ENCODE assay signal across 6 cellular contexts in the genomic region with DNA sequence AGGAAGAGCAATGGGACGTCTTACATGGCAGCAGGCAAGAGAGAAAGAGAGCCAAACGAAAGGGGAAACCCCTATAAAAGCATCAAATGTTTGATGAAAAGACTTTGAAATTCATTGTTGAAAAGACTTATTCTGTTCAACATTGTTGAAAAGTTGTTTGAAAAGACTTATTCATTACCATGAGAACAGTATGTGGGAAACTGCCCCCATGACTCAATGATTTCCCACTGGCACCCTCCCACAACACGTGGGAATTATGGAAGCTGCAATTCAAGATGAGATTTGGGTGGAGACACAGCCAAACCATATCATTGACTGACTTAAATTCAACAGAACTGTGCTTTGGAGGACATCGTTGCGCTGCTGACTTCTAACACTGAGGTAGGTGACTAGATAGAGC.
"Had no signal": no experiment of that assay in that cellular context is flagged by ENCODE, and none has a peak within 500 bp of the region (broad histone marks: within the 10 kb centered on the region; RNA-seq: fewer than 3 reads in every experiment).

No MANE protein-coding gene starts in this region.

- H3K9me3 ChIP-seq: body of pancreas, heart right ventricle, sigmoid colon, upper lobe of right lung had no signal

- H3K36me3 ChIP-seq: heart right ventricle, sigmoid colon, upper lobe of right lung had no signal

- DNase-seq: cortex of kidney, upper lobe of right lung had no signal

- H3K27ac ChIP-seq: body of pancreas, foreskin keratinocyte, sigmoid colon, upper lobe of right lung had no signal

- H3K27me3 ChIP-seq: body of pancreas, foreskin keratinocyte, heart right ventricle, sigmoid colon, upper lobe of right lung had no signal

- H3K4me3 ChIP-seq: body of pancreas, heart right ventricle, sigmoid colon, upper lobe of right lung had no signal
